Comparison of ENCODE assay signal across 27 cellular contexts in genomic region chr18:23880931-23881330, GRCh38.
"Had no signal": no experiment of that assay in that cellular context is flagged by ENCODE, and none has a peak within 500 bp of the region (broad histone marks: within the 10 kb centered on the region; RNA-seq: fewer than 3 reads in every experiment).

No MANE protein-coding gene starts in this region.

- H3K36me3 ChIP-seq: ascending aorta, breast epithelium had no signal

- H3K27me3 ChIP-seq: ascending aorta, breast epithelium, gastroesophageal sphincter, heart right ventricle had no signal

- H3K27ac Mint-ChIP-seq: activated CD4-positive, alpha-beta memory T cell treated with anti-CD3 and anti-CD28 coated beads, Interleukin-2, amount 10 ng/mL, durations not matched to agents 7 days and 5 days; activated CD4-positive, alpha-beta T cell treated with anti-CD3 and anti-CD28 coated beads, Interleukin-2, amount 10 ng/mL, durations not matched to agents 7 days and 5 days; activated naive CD4-positive, alpha-beta T cell treated with anti-CD3 and anti-CD28 coated beads, Interleukin-2, amount 10 ng/mL, durations not matched to agents 7 days and 5 days; activated naive CD4-positive, alpha-beta T cell treated with anti-CD3 and anti-CD28 coated beads, Interleukin-2, amount 50 U/mL, for 72 hours; activated naive CD8-positive, alpha-beta T cell treated with anti-CD3 and anti-CD28 coated beads, Interleukin-2, amount 10 ng/mL, durations not matched to agents 7 days and 5 days; activated T-cell treated with anti-CD3 and anti-CD28 coated beads, Interleukin-2, amount 50 U/mL, for 24 hours; activated T-cell treated with anti-CD3 and anti-CD28 coated beads, Interleukin-2, amount 50 U/mL, for 72 hours had no signal

- DNase-seq: activated CD4-positive, alpha-beta memory T cell treated with anti-CD3 and anti-CD28 coated beads, Interleukin-2, amount 10 ng/mL, durations not matched to agents 7 days and 5 days; activated CD4-positive, alpha-beta T cell treated with anti-CD3 and anti-CD28 coated beads for 1 hour; activated CD4-positive, alpha-beta T cell treated with anti-CD3 and anti-CD28 coated beads for 4 hours; activated CD4-positive, alpha-beta T cell treated with anti-CD3 and anti-CD28 coated beads, Interleukin-2, amount 10 ng/mL, durations not matched to agents 7 days and 5 days; activated CD4-positive, alpha-beta T cell treated with anti-CD3 and anti-CD28 coated beads, Interleukin-2, amount 50 U/mL, for 4 hours; activated CD4-positive, CD25-positive, alpha-beta regulatory T cell; activated CD8-positive, alpha-beta memory T cell treated with anti-CD3 and anti-CD28 coated beads, Interleukin-2, amount 50 U/mL, for 48 hours; activated gamma-delta T cell; activated naive CD4-positive, alpha-beta T cell; activated naive CD4-positive, alpha-beta T cell treated with anti-CD3 and anti-CD28 coated beads, Interleukin-2, amount 10 ng/mL, durations not matched to agents 7 days and 5 days; activated naive CD8-positive, alpha-beta T cell treated with anti-CD3 and anti-CD28 coated beads, Interleukin-2, amount 10 ng/mL, durations not matched to agents 7 days and 5 days; activated T-cell treated with anti-CD3 and anti-CD28 coated beads for 4 hours; activated T-cell treated with anti-CD3 and anti-CD28 coated beads, Interleukin-2, amount 50 U/mL, for 24 hours; activated T-cell treated with anti-CD3 and anti-CD28 coated beads, Interleukin-2, amount 50 U/mL, for 72 hours; cortex of kidney; dermis blood vessel endothelial cell; effector CD8-positive, alpha-beta T cell; foreskin melanocyte; heart right ventricle; T-helper 2 cell had no signal

- ATAC-seq: activated naive CD4-positive, alpha-beta T cell treated with anti-CD3 and anti-CD28 coated beads, Interleukin-2, amount 50 U/mL, for 72 hours; activated T-cell treated with anti-CD3 and anti-CD28 coated beads, Interleukin-2, amount 50 U/mL, for 72 hours; esophagus mucosa; gastroesophageal sphincter had no signal

- H3K9me3 Mint-ChIP-seq: activated CD4-positive, alpha-beta memory T cell treated with anti-CD3 and anti-CD28 coated beads, Interleukin-2, amount 10 ng/mL, durations not matched to agents 7 days and 5 days; activated CD4-positive, alpha-beta T cell treated with anti-CD3 and anti-CD28 coated beads, Interleukin-2, amount 10 ng/mL, durations not matched to agents 7 days and 5 days; activated naive CD4-positive, alpha-beta T cell treated with anti-CD3 and anti-CD28 coated beads, Interleukin-2, amount 10 ng/mL, durations not matched to agents 7 days and 5 days; activated naive CD4-positive, alpha-beta T cell treated with anti-CD3 and anti-CD28 coated beads, Interleukin-2, amount 50 U/mL, for 72 hours; activated naive CD8-positive, alpha-beta T cell treated with anti-CD3 and anti-CD28 coated beads, Interleukin-2, amount 10 ng/mL, durations not matched to agents 7 days and 5 days; activated T-cell treated with anti-CD3 and anti-CD28 coated beads, Interleukin-2, amount 50 U/mL, for 24 hours; activated T-cell treated with anti-CD3 and anti-CD28 coated beads, Interleukin-2, amount 50 U/mL, for 72 hours; brain; central memory CD8-positive, alpha-beta T cell had no signal

- H3K4me3 ChIP-seq: ascending aorta, breast epithelium, gastroesophageal sphincter, heart right ventricle had no signal

- H3K4me3 Mint-ChIP-seq: activated CD4-positive, alpha-beta memory T cell treated with anti-CD3 and anti-CD28 coated beads, Interleukin-2, amount 10 ng/mL, durations not matched to agents 7 days and 5 days; activated CD4-positive, alpha-beta T cell treated with anti-CD3 and anti-CD28 coated beads, Interleukin-2, amount 10 ng/mL, durations not matched to agents 7 days and 5 days; activated naive CD4-positive, alpha-beta T cell treated with anti-CD3 and anti-CD28 coated beads, Interleukin-2, amount 10 ng/mL, durations not matched to agents 7 days and 5 days; activated naive CD8-positive, alpha-beta T cell treated with anti-CD3 and anti-CD28 coated beads, Interleukin-2, amount 10 ng/mL, durations not matched to agents 7 days and 5 days; activated T-cell treated with anti-CD3 and anti-CD28 coated beads, Interleukin-2, amount 50 U/mL, for 24 hours; activated T-cell treated with anti-CD3 and anti-CD28 coated beads, Interleukin-2, amount 50 U/mL, for 72 hours; brain; central memory CD8-positive, alpha-beta T cell had no signal

- H3K27me3 Mint-ChIP-seq: activated T-cell treated with anti-CD3 and anti-CD28 coated beads, Interleukin-2, amount 50 U/mL, for 24 hours; brain; central memory CD8-positive, alpha-beta T cell had no signal

- H3K36me3 Mint-ChIP-seq: activated naive CD4-positive, alpha-beta T cell treated with anti-CD3 and anti-CD28 coated beads, Interleukin-2, amount 10 ng/mL, durations not matched to agents 7 days and 5 days; activated naive CD4-positive, alpha-beta T cell treated with anti-CD3 and anti-CD28 coated beads, Interleukin-2, amount 50 U/mL, for 72 hours; activated naive CD8-positive, alpha-beta T cell treated with anti-CD3 and anti-CD28 coated beads, Interleukin-2, amount 10 ng/mL, durations not matched to agents 7 days and 5 days; brain had no signal

- H3K9me3 ChIP-seq: ascending aorta, breast epithelium, gastroesophageal sphincter, heart right ventricle had no signal

- H3K4me1 ChIP-seq: breast epithelium had no signal

- H3K27ac ChIP-seq: ascending aorta, gastroesophageal sphincter, heart right ventricle had no signal
